Comparison of ENCODE assay signal across 1 cellular context in the genomic region with DNA sequence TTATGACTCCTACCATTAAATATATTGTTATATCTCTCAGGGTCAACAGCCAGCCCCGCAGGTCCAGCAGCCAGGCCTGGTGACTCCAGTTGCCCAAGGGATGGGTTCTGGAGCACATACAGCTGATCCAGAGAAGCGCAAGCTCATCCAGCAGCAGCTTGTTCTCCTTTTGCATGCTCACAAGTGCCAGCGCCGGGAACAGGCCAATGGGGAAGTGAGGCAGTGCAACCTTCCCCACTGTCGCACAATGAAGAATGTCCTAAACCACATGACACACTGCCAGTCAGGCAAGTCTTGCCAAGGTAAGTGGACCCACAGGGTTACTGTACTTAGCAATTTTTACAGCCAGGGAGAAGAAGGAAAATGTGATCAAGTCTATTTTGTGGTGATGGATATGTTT.
TF ChIP-seq lines count a peak whose summit lies in the region.

No MANE protein-coding gene starts in this region.

TF ChIP-seq in GM23338, 12 proteins besides CTCF, POLR2A, EP300 and RAD21 (continued from another document):
- TF ChIP-seq, protein P1, sequence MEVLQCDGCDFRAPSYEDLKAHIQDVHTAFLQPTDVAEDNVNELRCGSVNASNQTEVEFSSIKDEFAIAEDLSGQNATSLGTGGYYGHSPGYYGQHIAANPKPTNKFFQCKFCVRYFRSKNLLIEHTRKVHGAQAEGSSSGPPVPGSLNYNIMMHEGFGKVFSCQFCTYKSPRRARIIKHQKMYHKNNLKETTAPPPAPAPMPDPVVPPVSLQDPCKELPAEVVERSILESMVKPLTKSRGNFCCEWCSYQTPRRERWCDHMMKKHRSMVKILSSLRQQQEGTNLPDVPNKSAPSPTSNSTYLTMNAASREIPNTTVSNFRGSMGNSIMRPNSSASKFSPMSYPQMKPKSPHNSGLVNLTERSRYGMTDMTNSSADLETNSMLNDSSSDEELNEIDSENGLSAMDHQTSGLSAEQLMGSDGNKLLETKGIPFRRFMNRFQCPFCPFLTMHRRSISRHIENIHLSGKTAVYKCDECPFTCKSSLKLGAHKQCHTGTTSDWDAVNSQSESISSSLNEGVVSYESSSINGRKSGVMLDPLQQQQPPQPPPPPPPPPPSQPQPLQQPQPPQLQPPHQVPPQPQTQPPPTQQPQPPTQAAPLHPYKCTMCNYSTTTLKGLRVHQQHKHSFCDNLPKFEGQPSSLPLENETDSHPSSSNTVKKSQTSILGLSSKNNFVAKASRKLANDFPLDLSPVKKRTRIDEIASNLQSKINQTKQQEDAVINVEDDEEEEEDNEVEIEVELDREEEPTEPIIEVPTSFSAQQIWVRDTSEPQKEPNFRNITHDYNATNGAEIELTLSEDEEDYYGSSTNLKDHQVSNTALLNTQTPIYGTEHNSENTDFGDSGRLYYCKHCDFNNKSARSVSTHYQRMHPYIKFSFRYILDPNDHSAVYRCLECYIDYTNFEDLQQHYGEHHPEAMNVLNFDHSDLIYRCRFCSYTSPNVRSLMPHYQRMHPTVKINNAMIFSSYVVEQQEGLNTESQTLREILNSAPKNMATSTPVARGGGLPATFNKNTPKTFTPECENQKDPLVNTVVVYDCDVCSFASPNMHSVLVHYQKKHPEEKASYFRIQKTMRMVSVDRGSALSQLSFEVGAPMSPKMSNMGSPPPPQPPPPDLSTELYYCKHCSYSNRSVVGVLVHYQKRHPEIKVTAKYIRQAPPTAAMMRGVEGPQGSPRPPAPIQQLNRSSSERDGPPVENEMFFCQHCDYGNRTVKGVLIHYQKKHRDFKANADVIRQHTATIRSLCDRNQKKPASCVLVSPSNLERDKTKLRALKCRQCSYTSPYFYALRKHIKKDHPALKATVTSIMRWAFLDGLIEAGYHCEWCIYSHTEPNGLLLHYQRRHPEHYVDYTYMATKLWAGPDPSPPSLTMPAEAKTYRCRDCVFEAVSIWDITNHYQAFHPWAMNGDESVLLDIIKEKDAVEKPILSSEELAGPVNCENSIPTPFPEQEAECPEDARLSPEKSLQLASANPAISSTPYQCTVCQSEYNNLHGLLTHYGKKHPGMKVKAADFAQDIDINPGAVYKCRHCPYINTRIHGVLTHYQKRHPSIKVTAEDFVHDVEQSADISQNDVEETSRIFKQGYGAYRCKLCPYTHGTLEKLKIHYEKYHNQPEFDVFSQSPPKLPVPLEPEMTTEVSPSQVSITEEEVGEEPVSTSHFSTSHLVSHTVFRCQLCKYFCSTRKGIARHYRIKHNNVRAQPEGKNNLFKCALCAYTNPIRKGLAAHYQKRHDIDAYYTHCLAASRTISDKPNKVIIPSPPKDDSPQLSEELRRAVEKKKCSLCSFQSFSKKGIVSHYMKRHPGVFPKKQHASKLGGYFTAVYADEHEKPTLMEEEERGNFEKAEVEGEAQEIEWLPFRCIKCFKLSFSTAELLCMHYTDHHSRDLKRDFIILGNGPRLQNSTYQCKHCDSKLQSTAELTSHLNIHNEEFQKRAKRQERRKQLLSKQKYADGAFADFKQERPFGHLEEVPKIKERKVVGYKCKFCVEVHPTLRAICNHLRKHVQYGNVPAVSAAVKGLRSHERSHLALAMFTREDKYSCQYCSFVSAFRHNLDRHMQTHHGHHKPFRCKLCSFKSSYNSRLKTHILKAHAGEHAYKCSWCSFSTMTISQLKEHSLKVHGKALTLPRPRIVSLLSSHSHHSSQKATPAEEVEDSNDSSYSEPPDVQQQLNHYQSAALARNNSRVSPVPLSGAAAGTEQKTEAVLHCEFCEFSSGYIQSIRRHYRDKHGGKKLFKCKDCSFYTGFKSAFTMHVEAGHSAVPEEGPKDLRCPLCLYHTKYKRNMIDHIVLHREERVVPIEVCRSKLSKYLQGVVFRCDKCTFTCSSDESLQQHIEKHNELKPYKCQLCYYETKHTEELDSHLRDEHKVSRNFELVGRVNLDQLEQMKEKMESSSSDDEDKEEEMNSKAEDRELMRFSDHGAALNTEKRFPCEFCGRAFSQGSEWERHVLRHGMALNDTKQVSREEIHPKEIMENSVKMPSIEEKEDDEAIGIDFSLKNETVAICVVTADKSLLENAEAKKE (CRISPR knock-in tag; IDR thresholded peaks at IDR 0.05) = no peak
- no peak for TF ChIP-seq JUNB (IDR thresholded peaks at IDR 0.05; ENCODE audit: unreplicated experiment)
- TF ChIP-seq POLR2AphosphoS5 (IDR thresholded peaks at IDR 0.05; ENCODE audit: low read depth) = no peak
- no peak for TF ChIP-seq STAT1 (IDR thresholded peaks at IDR 0.05; ENCODE audit: unreplicated experiment)
- no peak for TF ChIP-seq CREB1 (CRISPR knock-in tag; IDR thresholded peaks at IDR 0.05; ENCODE audit: low read depth)
- no peak for TF ChIP-seq EZH2 (IDR thresholded peaks at IDR 0.05; ENCODE audit: low read depth, unreplicated experiment)
- TF ChIP-seq EZH2phosphoT487 (IDR thresholded peaks at IDR 0.05; ENCODE audit: unreplicated experiment) = no peak
- TF ChIP-seq, protein P2, sequence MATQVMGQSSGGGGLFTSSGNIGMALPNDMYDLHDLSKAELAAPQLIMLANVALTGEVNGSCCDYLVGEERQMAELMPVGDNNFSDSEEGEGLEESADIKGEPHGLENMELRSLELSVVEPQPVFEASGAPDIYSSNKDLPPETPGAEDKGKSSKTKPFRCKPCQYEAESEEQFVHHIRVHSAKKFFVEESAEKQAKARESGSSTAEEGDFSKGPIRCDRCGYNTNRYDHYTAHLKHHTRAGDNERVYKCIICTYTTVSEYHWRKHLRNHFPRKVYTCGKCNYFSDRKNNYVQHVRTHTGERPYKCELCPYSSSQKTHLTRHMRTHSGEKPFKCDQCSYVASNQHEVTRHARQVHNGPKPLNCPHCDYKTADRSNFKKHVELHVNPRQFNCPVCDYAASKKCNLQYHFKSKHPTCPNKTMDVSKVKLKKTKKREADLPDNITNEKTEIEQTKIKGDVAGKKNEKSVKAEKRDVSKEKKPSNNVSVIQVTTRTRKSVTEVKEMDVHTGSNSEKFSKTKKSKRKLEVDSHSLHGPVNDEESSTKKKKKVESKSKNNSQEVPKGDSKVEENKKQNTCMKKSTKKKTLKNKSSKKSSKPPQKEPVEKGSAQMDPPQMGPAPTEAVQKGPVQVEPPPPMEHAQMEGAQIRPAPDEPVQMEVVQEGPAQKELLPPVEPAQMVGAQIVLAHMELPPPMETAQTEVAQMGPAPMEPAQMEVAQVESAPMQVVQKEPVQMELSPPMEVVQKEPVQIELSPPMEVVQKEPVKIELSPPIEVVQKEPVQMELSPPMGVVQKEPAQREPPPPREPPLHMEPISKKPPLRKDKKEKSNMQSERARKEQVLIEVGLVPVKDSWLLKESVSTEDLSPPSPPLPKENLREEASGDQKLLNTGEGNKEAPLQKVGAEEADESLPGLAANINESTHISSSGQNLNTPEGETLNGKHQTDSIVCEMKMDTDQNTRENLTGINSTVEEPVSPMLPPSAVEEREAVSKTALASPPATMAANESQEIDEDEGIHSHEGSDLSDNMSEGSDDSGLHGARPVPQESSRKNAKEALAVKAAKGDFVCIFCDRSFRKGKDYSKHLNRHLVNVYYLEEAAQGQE (IDR thresholded peaks at IDR 0.05; ENCODE audit: unreplicated experiment) = no peak
- TF ChIP-seq NANOG (IDR thresholded peaks at IDR 0.05; ENCODE audit: borderline replicate concordance) = no peak
- TF ChIP-seq, protein P3, sequence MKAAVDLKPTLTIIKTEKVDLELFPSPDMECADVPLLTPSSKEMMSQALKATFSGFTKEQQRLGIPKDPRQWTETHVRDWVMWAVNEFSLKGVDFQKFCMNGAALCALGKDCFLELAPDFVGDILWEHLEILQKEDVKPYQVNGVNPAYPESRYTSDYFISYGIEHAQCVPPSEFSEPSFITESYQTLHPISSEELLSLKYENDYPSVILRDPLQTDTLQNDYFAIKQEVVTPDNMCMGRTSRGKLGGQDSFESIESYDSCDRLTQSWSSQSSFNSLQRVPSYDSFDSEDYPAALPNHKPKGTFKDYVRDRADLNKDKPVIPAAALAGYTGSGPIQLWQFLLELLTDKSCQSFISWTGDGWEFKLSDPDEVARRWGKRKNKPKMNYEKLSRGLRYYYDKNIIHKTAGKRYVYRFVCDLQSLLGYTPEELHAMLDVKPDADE (IDR thresholded peaks at IDR 0.05) = no peak
- no peak for TF ChIP-seq ZNF114 (CRISPR knock-in tag; IDR thresholded peaks at IDR 0.05)
